Comparison of ENCODE assay signal across 19 cellular contexts in the genomic region with DNA sequence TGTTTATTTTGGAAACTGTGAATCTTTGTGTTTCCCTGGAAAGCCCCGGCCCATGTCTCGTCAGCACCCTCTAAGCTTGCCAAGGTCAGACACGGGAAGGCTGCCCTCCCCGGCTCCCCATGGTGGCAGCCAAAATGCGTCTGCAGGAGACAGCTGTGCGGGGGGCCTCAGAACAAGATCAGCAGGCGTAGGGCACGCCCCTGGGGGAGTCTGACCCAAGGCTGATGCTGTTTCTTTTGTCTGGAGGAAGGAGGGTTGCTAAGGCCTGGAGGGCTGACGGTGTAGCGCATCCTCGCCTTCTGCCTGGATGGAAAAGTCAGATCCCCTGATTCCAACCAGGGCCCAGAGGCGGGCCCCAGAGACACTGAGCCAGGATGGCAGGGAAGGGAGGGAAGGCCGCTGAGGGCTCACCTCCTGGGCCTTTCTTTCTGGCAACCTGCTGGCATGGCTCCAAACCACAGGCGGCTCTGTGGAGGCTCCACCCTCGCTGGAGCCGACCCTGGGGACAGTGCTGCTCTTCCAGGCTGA. TPM values are rescaled to one million over a fixed set of nuclear protein-coding genes. Genes with fewer than 3 reads are reported as not detected.
DNase-seq lines count a peak whose midpoint lies in the region; ATAC-seq lines count a peak whose summit lies in the region.
"Had no signal": no experiment of that assay in that cellular context is flagged by ENCODE, and none has a peak within 500 bp of the region (broad histone marks: within the 10 kb centered on the region; RNA-seq: fewer than 3 reads in every experiment).

No MANE protein-coding gene starts in this region.

- no peak overlapping the region for H3K4me3 ChIP-seq in SJSA1
- H3K4me3 ChIP-seq: heart left ventricle, transverse colon had no signal

- H3K27me3 ChIP-seq in SJSA1 (replicated peaks): no peaks in the 10 kb centered on the region
- H3K27me3 ChIP-seq: transverse colon had no signal

- H3K4me1 ChIP-seq in SJSA1 (replicated peaks): peaks cover 20% of the 10 kb centered on the region
- H3K4me1 ChIP-seq: heart left ventricle, transverse colon had no signal

- H3K27me3 Mint-ChIP-seq in activated CD4-positive, alpha-beta T cell treated with anti-CD3 and anti-CD28 coated beads, Interleukin-2, amount 10 ng/mL, durations not matched to agents 24 days and 14 days: no peaks in the 10 kb centered on the region

- DNase-seq in Right ventricle myocardium inferior (ENCODE audit: missing footprints): peak; percentile 32
- no peak for DNase-seq in cardiac septum (ENCODE audit: low spot score)
- peak; percentile 36 for DNase-seq in LoVo (ENCODE audit: low spot score)
- peak; percentile 68 to 80 for DNase-seq in SJSA1 (ENCODE audit: low read depth in 1 of 2, low spot score in 2 of 2)
- DNase-seq in activated CD4-positive, alpha-beta T cell treated with anti-CD3 and anti-CD28 coated beads, Interleukin-2, amount 10 ng/mL, durations not matched to agents 24 days and 14 days: no peak
- DNase-seq in stimulated activated CD4-positive, alpha-beta T cell treated with anti-CD3 and anti-CD28 coated beads, Interleukin-4, amount 100 ng/mL, for 4 hours: no peak
- DNase-seq in stimulated activated CD4-positive, alpha-beta T cell treated with anti-CD3 and anti-CD28 coated beads, Interleukin-2, amount 100 ng/mL, for 48 hours: no peak
- no peak for DNase-seq in activated CD4-positive, alpha-beta T cell treated with anti-CD3 and anti-CD28 coated beads for 48 hours
- DNase-seq: activated CD4-positive, alpha-beta T cell treated with anti-CD3 and anti-CD28 coated beads for 36 hours; activated gamma-delta T cell treated with Interleukin-2 at 50 U/mL for 16 hours; amniotic stem cell; HFFc6; NCI-H524 treated with DMSO at 0.1 percent for 48 hours; occipital lobe; stimulated activated naive CD8-positive, alpha-beta T cell treated with anti-CD3 and anti-CD28 coated beads, Interleukin-15, Interleukin-2, amounts not matched to agents 100 U/mL and 50 U/mL, for 24 hours; transverse colon had no signal

- H3K27ac ChIP-seq in SJSA1: no peak overlapping the region
- H3K27ac ChIP-seq: heart left ventricle, transverse colon had no signal

- H3K9me3 Mint-ChIP-seq in activated CD4-positive, alpha-beta T cell treated with anti-CD3 and anti-CD28 coated beads, Interleukin-2, amount 10 ng/mL, durations not matched to agents 24 days and 14 days: no peaks in the 10 kb centered on the region

- no peak for ATAC-seq in Right ventricle myocardium inferior
- ATAC-seq: activated CD4-positive, alpha-beta T cell treated with anti-CD3 and anti-CD28 coated beads for 36 hours; Panc1; sciatic nerve; stimulated activated naive CD8-positive, alpha-beta T cell treated with anti-CD3 and anti-CD28 coated beads, Interleukin-15, Interleukin-2, amounts not matched to agents 100 U/mL and 50 U/mL, for 24 hours had no signal

- H3K36me3 Mint-ChIP-seq in activated CD4-positive, alpha-beta T cell treated with anti-CD3 and anti-CD28 coated beads, Interleukin-2, amount 10 ng/mL, durations not matched to agents 24 days and 14 days (ENCODE audit: low read depth): no peaks in the 10 kb centered on the region

- intact Hi-C loops in Right ventricle myocardium inferior (cut with DNase I) (no loop called here), cardiac septum (cut with DNase I) (no loop called here)
- intact Hi-C loops in activated CD4-positive, alpha-beta T cell treated with anti-CD3 and anti-CD28 coated beads, Interleukin-2, amount 10 ng/mL, durations not matched to agents 24 days and 14 days (cut with micrococcal nuclease): no loop called here

- no peak overlapping the region for H3K4me3 Mint-ChIP-seq in activated CD4-positive, alpha-beta T cell treated with anti-CD3 and anti-CD28 coated beads, Interleukin-2, amount 10 ng/mL, durations not matched to agents 24 days and 14 days
- H3K4me3 Mint-ChIP-seq: activated CD4-positive, alpha-beta T cell treated with anti-CD3 and anti-CD28 coated beads for 36 hours; HFFc6 had no signal

- 0 out of 2 replicates have a peak, but pooled peaks cover 3% of the 10 kb centered on the region for H3K9me3 ChIP-seq in SJSA1 (replicated peaks)
- H3K9me3 ChIP-seq: heart left ventricle, transverse colon had no signal

- H3K27ac Mint-ChIP-seq in activated CD4-positive, alpha-beta T cell treated with anti-CD3 and anti-CD28 coated beads, Interleukin-2, amount 10 ng/mL, durations not matched to agents 24 days and 14 days: no peak overlapping the region
- H3K27ac Mint-ChIP-seq: activated CD4-positive, alpha-beta T cell treated with anti-CD3 and anti-CD28 coated beads for 36 hours; HFFc6 had no signal

- H3K36me3 ChIP-seq in SJSA1: no peaks in the 10 kb centered on the region
- H3K36me3 ChIP-seq: heart left ventricle, transverse colon had no signal

- no peaks in the 10 kb centered on the region for H3K4me1 Mint-ChIP-seq in activated CD4-positive, alpha-beta T cell treated with anti-CD3 and anti-CD28 coated beads, Interleukin-2, amount 10 ng/mL, durations not matched to agents 24 days and 14 days
- H3K4me1 Mint-ChIP-seq: activated CD4-positive, alpha-beta T cell treated with anti-CD3 and anti-CD28 coated beads for 36 hours had no signal

RNA-seq across cellular contexts. Expression of gene OLFM1, which starts 57.2 kb away (rescaled TPM):
- 17.9 TPM for total RNA-seq in Right ventricle myocardium inferior
- 8.6 TPM for total RNA-seq in cardiac septum
- 23.4 and 35.0 TPM in 2 replicates for total RNA-seq in SJSA1 (2014; rRNA removed; shearing (Covaris generic))
- total RNA-seq in activated CD4-positive, alpha-beta T cell treated with anti-CD3 and anti-CD28 coated beads, Interleukin-2, amount 10 ng/mL, durations not matched to agents 24 days and 14 days: 0.19 and 0.35 TPM in 2 replicates
- total RNA-seq: activated CD4-positive, alpha-beta T cell treated with anti-CD3 and anti-CD28 coated beads for 36 hours had no signal

Comparison
In these comparisons a context has a peak if more than half of its experiments do, and no peak if none do; other contexts are left out.
1. DNase-seq: peak in Right ventricle myocardium inferior (single experiment), LoVo (single experiment) and SJSA1 (2 of 2); none in cardiac septum (single experiment), activated CD4-positive, alpha-beta T cell treated with anti-CD3 and anti-CD28 coated beads, Interleukin-2, amount 10 ng/mL, durations not matched to agents 24 days and 14 days (single experiment), stimulated activated CD4-positive, alpha-beta T cell treated with anti-CD3 and anti-CD28 coated beads, Interleukin-4, amount 100 ng/mL, for 4 hours (0 of 2), stimulated activated CD4-positive, alpha-beta T cell treated with anti-CD3 and anti-CD28 coated beads, Interleukin-2, amount 100 ng/mL, for 48 hours (0 of 2) and activated CD4-positive, alpha-beta T cell treated with anti-CD3 and anti-CD28 coated beads for 48 hours (single experiment).